Comparison of ENCODE assay signal across 17 cellular contexts in genomic region chr10:87026747-87027508, GRCh38. TPM values are rescaled to one million over a fixed set of nuclear protein-coding genes. Genes with fewer than 3 reads are reported as not detected.
"Had no signal": no experiment of that assay in that cellular context is flagged by ENCODE, and none has a peak within 500 bp of the region (broad histone marks: within the 10 kb centered on the region; RNA-seq: fewer than 3 reads in every experiment).

No MANE protein-coding gene starts in this region.

RNA-seq across cellular contexts. Expression of gene FAM25A, which starts 6.8 kb away (rescaled TPM):
- total RNA-seq: natural killer cell, occipital lobe, osteoblast, ovary, progenitor cell of endocrine pancreas, psoas muscle, renal cortical epithelial cell, right cardiac atrium, right lobe of liver, sigmoid colon, spleen, testis, transverse colon, upper lobe of left lung, ureter had no signal
- polyA plus RNA-seq: neural cell, ovary, right cardiac atrium, sigmoid colon, smooth muscle cell, spleen had no signal

RNA-seq across cellular contexts. Expression of gene ADIRF, which starts 58.6 kb away (rescaled TPM):
- total RNA-seq: natural killer cell, occipital lobe, progenitor cell of endocrine pancreas, renal cortical epithelial cell had no signal
- polyA plus RNA-seq: neural cell, smooth muscle cell had no signal
